ENCODE assay signal across 24 cellular contexts in the genomic region with DNA sequence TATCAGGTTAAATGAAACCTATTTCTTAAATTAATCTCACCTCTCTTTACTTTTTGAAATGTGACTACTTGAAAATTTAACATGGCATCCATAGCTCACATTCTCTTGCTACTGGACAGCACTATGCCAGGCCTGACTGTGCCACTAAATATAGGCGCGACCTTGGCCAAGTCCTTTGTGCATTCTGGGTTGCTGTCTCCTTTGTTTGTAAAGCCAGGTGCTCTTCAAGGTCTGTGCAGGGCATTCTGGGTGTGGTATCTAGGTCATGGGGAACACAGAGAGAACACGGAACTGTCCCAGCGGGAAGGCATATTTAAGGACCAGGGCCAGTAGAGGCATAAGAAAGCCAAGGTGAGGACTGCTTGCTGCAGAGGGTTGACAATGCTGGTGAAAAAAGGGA.
"Had no signal": no experiment of that assay in that cellular context is flagged by ENCODE, and none has a peak within 500 bp of the region (broad histone marks: within the 10 kb centered on the region; RNA-seq: fewer than 3 reads in every experiment).

No MANE protein-coding gene starts in this region.

- H3K4me1 ChIP-seq: body of pancreas, prostate gland, right lobe of liver had no signal

- ATAC-seq: activated T-helper 17 cell treated with anti-CD3 and anti-CD28 coated beads, Interleukin-2, amount 50 U/mL, for 72 hours; body of pancreas; left lobe of liver; right lobe of liver had no signal

- H3K4me3 Mint-ChIP-seq: activated CD4-positive, alpha-beta memory T cell treated with anti-CD3 and anti-CD28 coated beads, Interleukin-2, amount 10 ng/mL, durations not matched to agents 7 days and 5 days; activated naive CD4-positive, alpha-beta T cell treated with anti-CD3 and anti-CD28 coated beads for 36 hours; activated T-helper 17 cell treated with anti-CD3 and anti-CD28 coated beads, Interleukin-2, amount 50 U/mL, for 72 hours; neural progenitor cell had no signal

- H3K27me3 Mint-ChIP-seq: activated CD4-positive, alpha-beta memory T cell treated with anti-CD3 and anti-CD28 coated beads, Interleukin-2, amount 10 ng/mL, durations not matched to agents 7 days and 5 days had no signal

- H3K4me3 ChIP-seq: body of pancreas, neural progenitor cell, prostate gland, right lobe of liver, smooth muscle cell, stomach, vagina had no signal

- H3K27ac Mint-ChIP-seq: activated CD4-positive, alpha-beta memory T cell treated with anti-CD3 and anti-CD28 coated beads, Interleukin-2, amount 10 ng/mL, durations not matched to agents 7 days and 5 days; activated naive CD4-positive, alpha-beta T cell treated with anti-CD3 and anti-CD28 coated beads for 36 hours; activated T-helper 17 cell treated with anti-CD3 and anti-CD28 coated beads, Interleukin-2, amount 50 U/mL, for 72 hours; neural progenitor cell had no signal

- H3K36me3 ChIP-seq: neural progenitor cell, prostate gland, right lobe of liver, stomach, vagina had no signal

- DNase-seq: activated CD4-positive, alpha-beta memory T cell treated with anti-CD3 and anti-CD28 coated beads, Interleukin-2, amount 10 ng/mL, durations not matched to agents 7 days and 5 days; activated CD4-positive, alpha-beta T cell treated with anti-CD3 and anti-CD28 coated beads for 48 hours; activated CD4-positive, CD25-positive, alpha-beta regulatory T cell; activated naive CD4-positive, alpha-beta T cell treated with anti-CD3 and anti-CD28 coated beads for 36 hours; activated T-cell treated with anti-CD3 and anti-CD28 coated beads, Interleukin-2, amount 50 U/mL, for 1 hour; body of pancreas; caudate nucleus; foreskin fibroblast; hippocampal formation; islet precursor cell; mammary epithelial cell; midbrain; right lobe of liver; stimulated activated CD4-positive, alpha-beta T cell treated with anti-CD3 and anti-CD28 coated beads, Interleukin-4, amount 100 ng/mL, for 1 hour; stomach; T1000; trophoblast cell had no signal

- H3K9ac ChIP-seq: neural progenitor cell had no signal

- H3K27ac ChIP-seq: body of pancreas, epithelial cell of prostate, neural progenitor cell, prostate gland, right lobe of liver, stomach, vagina had no signal

- H3K9me3 ChIP-seq: body of pancreas, prostate gland, right lobe of liver, stomach, vagina had no signal

- H3K4me1 Mint-ChIP-seq: activated CD4-positive, alpha-beta memory T cell treated with anti-CD3 and anti-CD28 coated beads, Interleukin-2, amount 10 ng/mL, durations not matched to agents 7 days and 5 days; activated T-helper 17 cell treated with anti-CD3 and anti-CD28 coated beads, Interleukin-2, amount 50 U/mL, for 72 hours had no signal

- H3K9me3 Mint-ChIP-seq: activated CD4-positive, alpha-beta memory T cell treated with anti-CD3 and anti-CD28 coated beads, Interleukin-2, amount 10 ng/mL, durations not matched to agents 7 days and 5 days; activated naive CD4-positive, alpha-beta T cell treated with anti-CD3 and anti-CD28 coated beads for 36 hours; activated T-helper 17 cell treated with anti-CD3 and anti-CD28 coated beads, Interleukin-2, amount 50 U/mL, for 72 hours; neural progenitor cell had no signal

- H3K27me3 ChIP-seq: body of pancreas, neural progenitor cell, right lobe of liver, stomach, vagina had no signal
